Comparison of ENCODE assay signal across 1 cellular context in the genomic region with DNA sequence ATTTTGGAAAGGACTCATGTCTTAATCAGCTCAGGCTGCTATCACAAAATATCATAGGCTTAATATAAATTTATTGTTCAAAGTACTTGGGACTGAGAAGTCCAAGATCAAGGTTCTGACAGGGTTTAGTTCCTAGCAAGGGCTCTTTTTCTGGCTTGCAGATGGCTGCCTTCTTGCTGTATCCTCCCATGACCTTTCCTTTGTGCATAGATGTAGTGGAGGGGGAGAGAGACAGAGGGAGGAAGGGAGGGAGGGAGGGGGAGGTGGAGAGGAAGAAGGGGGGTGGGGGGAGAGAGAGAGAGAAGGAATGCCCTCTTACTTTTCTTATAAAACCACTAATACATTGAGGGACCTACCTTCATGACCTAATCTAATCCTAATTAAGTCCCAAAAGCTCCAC.
TF ChIP-seq lines count a peak whose summit lies in the region.

No MANE protein-coding gene starts in this region.

TF ChIP-seq in H1, 55 proteins besides CTCF, POLR2A, EP300 and RAD21 (continued from another document):
- TF ChIP-seq, protein P1, sequence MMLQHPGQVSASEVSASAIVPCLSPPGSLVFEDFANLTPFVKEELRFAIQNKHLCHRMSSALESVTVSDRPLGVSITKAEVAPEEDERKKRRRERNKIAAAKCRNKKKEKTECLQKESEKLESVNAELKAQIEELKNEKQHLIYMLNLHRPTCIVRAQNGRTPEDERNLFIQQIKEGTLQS (IDR thresholded peaks at IDR 0.05; ENCODE audit: insufficient read depth, low read depth, low read length), result no peak
- TF ChIP-seq CBX5 (IDR thresholded peaks at IDR 0.05; ENCODE audit: low read depth, low read length) (no peak), MAFK (IDR thresholded peaks at IDR 0.05; ENCODE audit: low read depth, low read length) (no peak)
TF ChIP-seq in H1: peak in this region for 0.
